9 cellular contexts compared by ENCODE assay signal in the genomic region with DNA sequence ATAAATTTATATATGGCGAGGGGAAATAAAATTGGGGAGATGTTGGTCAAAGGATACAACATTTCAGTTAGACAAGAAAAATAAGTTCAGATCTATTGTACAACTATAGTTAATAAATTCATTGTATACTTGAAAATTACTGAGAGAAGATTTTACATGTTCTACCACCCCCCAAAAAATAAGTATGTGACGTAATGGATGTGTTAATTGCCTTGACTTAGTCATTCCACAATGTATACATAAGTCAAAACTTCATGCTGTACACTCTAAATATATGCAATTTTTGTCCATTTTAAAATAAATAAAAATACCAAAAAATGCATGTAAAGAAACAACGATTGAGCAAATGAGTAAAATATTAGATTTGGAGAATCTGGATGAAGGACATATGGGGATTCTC. TPM values are rescaled to one million over a fixed set of nuclear protein-coding genes. Genes with fewer than 3 reads are reported as not detected.
DNase-seq lines count a peak whose midpoint lies in the region; ATAC-seq and TF ChIP-seq lines count a peak whose summit lies in the region.
"Had no signal": no experiment of that assay in that cellular context is flagged by ENCODE, and none has a peak within 500 bp of the region (broad histone marks: within the 10 kb centered on the region; RNA-seq: fewer than 3 reads in every experiment).

No MANE protein-coding gene starts in this region.

- H3K27ac Mint-ChIP-seq in Caco-2 (ENCODE audit: unreplicated experiment) = peak overlapping the region; percentile 99

- no peak for ATAC-seq in GM18867 (IDR thresholded peaks at IDR 0.05; ENCODE audit: unreplicated experiment)

- H3K9ac ChIP-seq in OCI-LY3 (ENCODE audit: low read length) (peak overlapping the region; percentile 94), endocrine pancreas (ENCODE audit: control insufficient read depth, insufficient read depth, low read length) (no peak overlapping the region)

- H2AFZ ChIP-seq in OCI-LY3 (ENCODE audit: low read depth, low read length) = no peak overlapping the region

- H3K9me3 Mint-ChIP-seq in Caco-2 (ENCODE audit: unreplicated experiment) = no peaks in the 10 kb centered on the region

- no peak overlapping the region; the same call in 1 of the 2 replicates for H3K4me3 ChIP-seq in Caco-2 (ENCODE audit: low read depth, low read length)
- peak overlapping the region; percentile 90 for H3K4me3 ChIP-seq in OCI-LY3 (ENCODE audit: low read length)
- H3K4me3 ChIP-seq in endocrine pancreas (ENCODE audit: control insufficient read depth, insufficient read depth, low read length) = peak overlapping the region; percentile 89
- peak overlapping the region; percentile 67 for H3K4me3 ChIP-seq in ovary

- TF ChIP-seq POLR2A in ovary (IDR thresholded peaks at IDR 0.05) = no peak

- no peak for TF ChIP-seq EP300 in ovary (IDR thresholded peaks at IDR 0.05)

- H3K36me3 Mint-ChIP-seq in Caco-2 (ENCODE audit: insufficient read depth, unreplicated experiment) = peaks cover 31% of the 10 kb centered on the region

- H3K27ac ChIP-seq in OCI-LY3 (ENCODE audit: low read length) (no peak overlapping the region), ovary (peak overlapping the region in 1 of 2 donors; percentile 94)

- TF ChIP-seq CTCF in Caco-2 (IDR thresholded peaks at IDR 0.05; ENCODE audit: insufficient read depth in 1 of 2, low read depth in 1 of 2, low read length in 1 of 2, severe bottlenecking in 1 of 2, unreplicated experiment in 1 of 2) (no peak), OCI-LY3 (IDR thresholded peaks at IDR 0.05; ENCODE audit: low read depth, low read length) (no peak), ovary (IDR thresholded peaks at IDR 0.05) (no peak)

- H3K9me3 ChIP-seq in Caco-2 (no peaks in the 10 kb centered on the region), OCI-LY3 (ENCODE audit: insufficient read depth, low read length) (no peaks in the 10 kb centered on the region), endocrine pancreas (ENCODE audit: control insufficient read depth, low read length) (no peaks in the 10 kb centered on the region), ovary (no peaks in the 10 kb centered on the region)

- no peaks in the 10 kb centered on the region for H4K20me1 ChIP-seq in OCI-LY3 (ENCODE audit: insufficient read depth, low read length)

- peak overlapping the region; percentile 74 for H3K4me2 ChIP-seq in OCI-LY3 (ENCODE audit: low read length)

- H3K36me3 ChIP-seq in Caco-2 (ENCODE audit: control insufficient read depth, insufficient read depth, low read length) = no peaks in the 10 kb centered on the region
- no peaks in the 10 kb centered on the region for H3K36me3 ChIP-seq in OCI-LY3 (replicated peaks; ENCODE audit: low read depth, low read length)
- H3K36me3 ChIP-seq in endocrine pancreas (ENCODE audit: control insufficient read depth, insufficient read depth, low read length) = no peaks in the 10 kb centered on the region
- no peaks in the 10 kb centered on the region for H3K36me3 ChIP-seq in ovary

- BruUV-seq in Caco-2 (replicated peaks; lab: Mats Ljungman, UMichigan) = no TSS peak

- no peak overlapping the region for H3K4me3 Mint-ChIP-seq in Caco-2 (ENCODE audit: unreplicated experiment)

- H3K79me2 ChIP-seq in OCI-LY3 (ENCODE audit: low read length) = peaks cover 38% of the 10 kb centered on the region

- H3K27me3 ChIP-seq in Caco-2 (replicated peaks; ENCODE audit: control insufficient read depth, insufficient read depth, low read length) (no peaks in the 10 kb centered on the region), OCI-LY3 (ENCODE audit: low read depth, low read length) (no peaks in the 10 kb centered on the region), endocrine pancreas (ENCODE audit: control insufficient read depth, insufficient read depth, low read length) (no peaks in the 10 kb centered on the region), ovary (no peaks in the 10 kb centered on the region)

- H3K27me3 Mint-ChIP-seq in Caco-2 (ENCODE audit: insufficient read depth, unreplicated experiment) = no peaks in the 10 kb centered on the region

- POLR2A ChIA-PET in Caco-2 (lab: Charles Lee) = no interaction called here

- CTCF ChIA-PET in Caco-2 (lab: Charles Lee) = no interaction called here

- WGBS in ovary, 3 donors = 47 to 60% (median 50%) methylated on average over 3 of the region's 3 CpGs

- intact Hi-C loops in Caco-2 (cut with micrococcal nuclease; ENCODE audit: unreplicated experiment) (no loop called here), ovary (cut with DNase I) (loop anchor here in 1 of 4 donors (2.0 kb wide), 1 partner anchor 424 kb away; the partner anchor contains the start of gene UXT)

- peaks cover 14% of the 10 kb centered on the region for H3K4me1 Mint-ChIP-seq in Caco-2 (ENCODE audit: low read depth, unreplicated experiment)

- H3K4me1 ChIP-seq in Caco-2 = no peaks in the 10 kb centered on the region
- peaks cover 10% of the 10 kb centered on the region for H3K4me1 ChIP-seq in OCI-LY3 (ENCODE audit: low read length)
- peaks cover 7% of the 10 kb centered on the region for H3K4me1 ChIP-seq in endocrine pancreas (ENCODE audit: control insufficient read depth, insufficient read depth, low read length)
- H3K4me1 ChIP-seq in ovary (ENCODE audit: insufficient read depth) = no peaks in the 10 kb centered on the region

- no peak for DNase-seq in Caco-2
- DNase-seq in ovary = no peak
- no peak for DNase-seq in 8988T
- no peak for DNase-seq in COLO829 (ENCODE audit: low spot score)
- no peak for DNase-seq in GM19240 (ENCODE audit: insufficient read length, low spot score)
- DNase-seq: activated CD4-positive, alpha-beta T cell treated with anti-CD3 and anti-CD28 coated beads for 48 hours had no signal

RNA-seq across cellular contexts. Expression of gene USP11, which starts 1.8 kb away (rescaled TPM):
- total RNA-seq in Caco-2 (2022) (57.5 and 61.2 TPM in 2 replicates), ovary (100 to 1,000 TPM in 5 of 7 donors, 10 to 100 TPM in 2; 55.6 to 166 (median 135) TPM)
- 10 to 100 TPM; 65.6 to 87.8 TPM for polyA plus RNA-seq in ovary

RNA-seq across cellular contexts. Expression of gene CDK16, which starts 16.1 kb away (rescaled TPM):
- total RNA-seq in Caco-2 (2022) (117 and 129 TPM in 2 replicates), ovary (10 to 100 TPM; 40.9 to 99.0 (median 72.1) TPM)
- polyA plus RNA-seq in ovary = 10 to 100 TPM; 41.2 to 46.0 TPM

RNA-seq across cellular contexts. Expression of gene UBA1, which starts 41.0 kb away (rescaled TPM):
- total RNA-seq in Caco-2 (2022) (156 and 157 TPM in 2 replicates), ovary (100 to 1,000 TPM in 6 of 7 donors, 10 to 100 TPM in 1; 91.8 to 196 (median 177) TPM)
- 100 to 1,000 TPM in 1 of 2 donors, 10 to 100 TPM in 1; 90.0 to 129 TPM for polyA plus RNA-seq in ovary
